ENCODE assay signal across 19 cellular contexts in genomic region chr5:112149727-112150126, GRCh38.
"Had no signal": no experiment of that assay in that cellular context is flagged by ENCODE, and none has a peak within 500 bp of the region (broad histone marks: within the 10 kb centered on the region; RNA-seq: fewer than 3 reads in every experiment).

No MANE protein-coding gene starts in this region.

- H3K36me3 ChIP-seq: colonic mucosa, esophagus muscularis mucosa, gastrocnemius medialis, heart right ventricle, left lung, lower lobe of right lung had no signal

- H3K27me3 ChIP-seq: colonic mucosa, esophagus muscularis mucosa, gastrocnemius medialis, heart right ventricle, left lung had no signal

- H3K9me3 ChIP-seq: colonic mucosa, esophagus muscularis mucosa, gastrocnemius medialis, left lung, lower lobe of right lung, mucosa of descending colon had no signal

- DNase-seq: colonic mucosa; cortex of kidney; effector CD4-positive, alpha-beta T cell; effector memory CD4-positive, alpha-beta T cell; foreskin fibroblast; foreskin melanocyte; gastrocnemius medialis; glutamatergic neuron; head of caudate nucleus; heart right ventricle; hippocampal formation; left cardiac atrium; left lung; left ventricle myocardium superior; lower lobe of right lung; mesenchymal stem cell; mucosa of descending colon; naive B cell had no signal

- H3K4me3 ChIP-seq: colonic mucosa, esophagus muscularis mucosa, gastrocnemius medialis, heart right ventricle, left lung, lower lobe of right lung, mucosa of descending colon had no signal

- H3K4me1 ChIP-seq: colonic mucosa, left lung had no signal

- H3K27ac ChIP-seq: colonic mucosa, esophagus muscularis mucosa, gastrocnemius medialis, heart right ventricle, left lung, lower lobe of right lung had no signal
